Comparison of ENCODE assay signal across 29 cellular contexts in the genomic region with DNA sequence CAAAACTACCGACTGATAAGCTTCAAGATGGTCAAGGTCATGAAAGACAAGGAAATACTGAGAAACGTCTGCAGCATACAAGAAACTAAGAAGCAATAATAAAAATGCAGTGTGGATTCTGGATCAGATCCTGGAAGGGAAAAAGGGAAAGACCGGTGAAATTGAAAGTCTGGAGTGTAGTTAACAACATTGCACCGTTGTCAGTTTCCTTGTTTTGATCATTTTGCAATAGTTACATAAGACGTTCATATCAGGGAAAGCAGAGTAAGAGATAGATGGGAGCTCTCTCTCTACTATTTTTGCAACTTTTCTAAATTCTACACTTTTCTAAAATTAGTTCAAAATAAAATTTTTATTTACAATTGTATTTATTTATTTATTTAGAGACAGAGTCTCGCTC. TPM values are rescaled to one million over a fixed set of nuclear protein-coding genes. Genes with fewer than 3 reads are reported as not detected.
"Had no signal": no experiment of that assay in that cellular context is flagged by ENCODE, and none has a peak within 500 bp of the region (broad histone marks: within the 10 kb centered on the region; RNA-seq: fewer than 3 reads in every experiment).

No MANE protein-coding gene starts in this region.

- H3K9me3 Mint-ChIP-seq: mesothelial cell of epicardium; naive B cell; natural killer cell treated with Interleukin-12 subunit alpha and Interleukin-12 subunit beta and Interleukin-15 and Interleukin-18, amount 100 ng/mL, for 72 hours; neural crest cell; stimulated activated naive CD8-positive, alpha-beta T cell treated with anti-CD3 and anti-CD28 coated beads, Interleukin-15, amount 100 ng/mL, for 72 hours had no signal

- H3K4me3 Mint-ChIP-seq: mesothelial cell of epicardium; naive B cell; natural killer cell treated with Interleukin-12 subunit alpha and Interleukin-12 subunit beta and Interleukin-15 and Interleukin-18, amount 100 ng/mL, for 72 hours; neural crest cell; stimulated activated naive CD8-positive, alpha-beta T cell treated with anti-CD3 and anti-CD28 coated beads, Interleukin-15, amount 100 ng/mL, for 72 hours had no signal

- DNase-seq: dorsolateral prefrontal cortex; effector CD4-positive, alpha-beta T cell; foreskin fibroblast; gastrocnemius medialis; heart left ventricle; kidney; left lung; mesenchymal stem cell; mucosa of descending colon; naive B cell; stimulated activated CD4-positive, alpha-beta T cell treated with anti-CD3 and anti-CD28 coated beads, Interleukin-12 subunit alpha, Interleukin-12 subunit beta, amount 100 ng/mL, for 4 hours; stimulated activated CD4-positive, alpha-beta T cell treated with anti-CD3 and anti-CD28 coated beads, Interleukin-1b, Interleukin-23, amount 100 ng/mL, for 48 hours; stimulated activated CD4-positive, alpha-beta T cell treated with anti-CD3 and anti-CD28 coated beads, Interleukin-4, amount 100 ng/mL, for 1 hour; stimulated activated CD8-positive, alpha-beta memory T cell treated with anti-CD3 and anti-CD28 coated beads, Interleukin-4, amount 100 ng/mL, for 48 hours; stimulated activated naive CD4-positive, alpha-beta T cell; stimulated activated naive CD8-positive, alpha-beta T cell treated with anti-CD3 and anti-CD28 coated beads, Interleukin-15, amount 100 ng/mL, for 72 hours; transverse colon; upper lobe of right lung; uterus had no signal

- H3K27ac Mint-ChIP-seq: mesothelial cell of epicardium; naive B cell; natural killer cell treated with Interleukin-12 subunit alpha and Interleukin-12 subunit beta and Interleukin-15 and Interleukin-18, amount 100 ng/mL, for 72 hours; progenitor cell of endocrine pancreas; stimulated activated naive CD8-positive, alpha-beta T cell treated with anti-CD3 and anti-CD28 coated beads, Interleukin-15, amount 100 ng/mL, for 72 hours had no signal

- ATAC-seq: gastrocnemius medialis; heart left ventricle; left lung; mucosa of descending colon; natural killer cell treated with Interleukin-12 subunit alpha and Interleukin-12 subunit beta and Interleukin-15 and Interleukin-18, amount 100 ng/mL, for 72 hours; sciatic nerve; stimulated activated naive CD8-positive, alpha-beta T cell treated with anti-CD3 and anti-CD28 coated beads, Interleukin-15, amount 100 ng/mL, for 72 hours; upper lobe of right lung had no signal

- H3K36me3 Mint-ChIP-seq: mesothelial cell of epicardium; naive B cell; natural killer cell treated with Interleukin-12 subunit alpha and Interleukin-12 subunit beta and Interleukin-15 and Interleukin-18, amount 100 ng/mL, for 72 hours had no signal

- H3K4me1 Mint-ChIP-seq: naive B cell; neural crest cell; stimulated activated naive CD8-positive, alpha-beta T cell treated with anti-CD3 and anti-CD28 coated beads, Interleukin-15, amount 100 ng/mL, for 72 hours had no signal

RNA-seq across cellular contexts. Expression of gene CNDP1, which starts 48.3 kb away (rescaled TPM):
- total RNA-seq: gastrocnemius medialis, glomerular endothelial cell, heart left ventricle, hepatocyte, left lung, lung microvascular endothelial cell, osteoblast, smooth muscle cell, transverse colon, upper lobe of right lung had no signal
